ENCODE assay signal across 15 cellular contexts in the genomic region with DNA sequence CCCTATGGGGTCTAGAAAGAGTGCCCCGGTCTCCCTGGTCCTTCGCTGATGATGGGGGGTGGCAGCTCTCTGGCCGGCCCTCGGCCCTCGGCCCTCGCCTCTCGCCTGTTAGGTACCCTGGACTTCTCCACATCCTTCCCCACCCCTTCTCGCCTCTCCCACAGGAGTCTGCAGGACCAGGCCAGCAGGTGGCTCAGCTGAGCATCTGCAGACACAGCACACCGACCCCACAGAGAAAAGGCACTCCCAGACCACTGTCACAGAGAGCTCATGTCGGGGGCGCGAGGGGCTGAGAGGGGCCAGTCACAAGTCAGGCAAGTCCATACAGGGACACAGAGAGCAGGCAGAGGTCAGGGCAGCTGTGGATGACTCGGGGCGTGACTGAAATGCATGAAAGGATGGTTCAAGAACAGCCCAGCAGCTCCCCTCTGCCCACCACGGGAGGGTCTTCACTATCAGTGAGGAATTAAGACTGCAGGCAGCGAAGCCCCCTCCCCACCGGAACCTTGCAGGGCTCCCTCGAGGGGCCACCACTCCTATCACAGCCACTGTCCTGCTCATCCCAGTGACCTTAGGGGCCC.
DNase-seq lines count a peak whose midpoint lies in the region; ATAC-seq and TF ChIP-seq lines count a peak whose summit lies in the region.
"Had no signal": no experiment of that assay in that cellular context is flagged by ENCODE, and none has a peak within 500 bp of the region (broad histone marks: within the 10 kb centered on the region; RNA-seq: fewer than 3 reads in every experiment).

No MANE protein-coding gene starts in this region.

- no peaks in the 10 kb centered on the region for H3K9me2 ChIP-seq in GM23338 (ENCODE audit: insufficient read depth)

- H3K9me3 Mint-ChIP-seq in GM23338 (peaks cover 6% of the 10 kb centered on the region; the same call in 2 of the 3 replicates), CD14-positive monocyte (peaks cover 0 to 13% (median 3%) of the 10 kb centered on the region in 7 donors)

- peak; percentile 78 for DNase-seq in GM23338 (ENCODE audit: low spot score)
- peak; percentile 75 for DNase-seq in iPS-NIHi7 (ENCODE audit: extremely low spot score)
- DNase-seq in NCI-H774 (lab: John Stamatoyannopoulos, UW) = no peak
- no peak for DNase-seq in sciatic nerve (ENCODE audit: low spot score)
- DNase-seq in effector CD4-positive, alpha-beta T cell = no peak
- no peak for DNase-seq in CD14-positive monocyte (ENCODE audit: low spot score)
- DNase-seq: activated CD8-positive, alpha-beta memory T cell treated with anti-CD3 and anti-CD28 coated beads, Interleukin-2, amount 50 U/mL, for 48 hours; amniotic stem cell; stimulated activated CD4-positive, alpha-beta T cell treated with anti-CD3 and anti-CD28 coated beads, Interleukin-2, amount 100 ng/mL, for 48 hours; stomach; T-helper 17 cell had no signal

- peaks cover 3% of the 10 kb centered on the region; the same call in 1 of the 3 replicates for H3K36me3 Mint-ChIP-seq in GM23338 (ENCODE audit: low read depth)
- H3K36me3 Mint-ChIP-seq in CD14-positive monocyte = no peaks in the 10 kb centered on the region

- ATAC-seq in GM23338 (peak; percentile 96), sciatic nerve (no peak)
- ATAC-seq: T-helper 17 cell had no signal

- no peaks in the 10 kb centered on the region for H3K79me2 ChIP-seq in GM23338 (replicated peaks; ENCODE audit: insufficient read depth)

- H3K27me3 ChIP-seq in GM23338 (ENCODE audit: insufficient read depth) = no peaks in the 10 kb centered on the region
- H3K27me3 ChIP-seq: BLaER1 treated with 17β-estradiol and CSF1 and Interleukin-3, amounts not matched to agents 10 nM and 100 nM had no signal

- H3K27me3 Mint-ChIP-seq in GM23338 (ENCODE audit: insufficient read depth, low read depth, poor library complexity) (peaks cover 6% of the 10 kb centered on the region), CD14-positive monocyte (ENCODE audit: low read depth in 3 of 3) (peaks cover 2 to 7% (median 3%) of the 10 kb centered on the region in 3 donors)

- no peak overlapping the region for H3K4me2 ChIP-seq in GM23338

- intact Hi-C loops in sciatic nerve (cut with DNase I) = no loop called here
- intact Hi-C loops in CD14-positive monocyte (cut with micrococcal nuclease) = no loop called here

- H3K4me1 ChIP-seq in GM23338 (ENCODE audit: insufficient read depth) = peaks cover 23% of the 10 kb centered on the region
- H3K4me1 ChIP-seq: stomach had no signal

- no peaks in the 10 kb centered on the region for H4K20me1 ChIP-seq in GM23338 (replicated peaks; ENCODE audit: insufficient read depth)
- H4K20me1 ChIP-seq: BLaER1 treated with 17β-estradiol and CSF1 and Interleukin-3, amounts not matched to agents 10 nM and 100 nM had no signal

- H2AFZ ChIP-seq in GM23338 = no peak overlapping the region

- H3K27ac ChIP-seq in 22Rv1 (no peak overlapping the region), GM23338 (ENCODE audit: low read depth) (no peak overlapping the region), VCaP (peak overlapping the region; percentile 94)
- H3K27ac ChIP-seq: BLaER1 treated with 17β-estradiol and CSF1 and Interleukin-3, amounts not matched to agents 10 nM and 100 nM; epithelial cell of prostate; stomach had no signal

- H3K4me3 Mint-ChIP-seq in GM23338 = no peak overlapping the region
- no peak overlapping the region for H3K4me3 Mint-ChIP-seq in CD14-positive monocyte
- H3K4me3 Mint-ChIP-seq: T-helper 17 cell had no signal

- no peaks in the 10 kb centered on the region for H3K36me3 ChIP-seq in GM23338 (ENCODE audit: insufficient read depth)
- H3K36me3 ChIP-seq: BLaER1 treated with 17β-estradiol and CSF1 and Interleukin-3, amounts not matched to agents 10 nM and 100 nM; stomach had no signal

- peak; percentile 47 for TF ChIP-seq CTCF in 22Rv1 (IDR thresholded peaks at IDR 0.05)
- peak; percentile 55 to 81 for TF ChIP-seq CTCF in GM23338 (conservative IDR thresholded peaks at IDR 0.05; ENCODE audit: low read depth in 2 of 2)
- peak; percentile 78 for TF ChIP-seq CTCF in VCaP (conservative IDR thresholded peaks at IDR 0.05)
- no peak for TF ChIP-seq CTCF in CD14-positive monocyte (IDR thresholded peaks at IDR 0.05)

- H3K4me1 Mint-ChIP-seq in GM23338 (peaks cover 22% of the 10 kb centered on the region), CD14-positive monocyte (no peaks in the 10 kb centered on the region)

- H3K4me3 ChIP-seq in GM23338 = no peak overlapping the region
- H3K4me3 ChIP-seq: BLaER1 treated with 17β-estradiol and CSF1 and Interleukin-3, amounts not matched to agents 10 nM and 100 nM; stomach had no signal

- no peaks in the 10 kb centered on the region for H3F3A ChIP-seq in GM23338 (replicated peaks; ENCODE audit: low read depth)

- H3K27ac Mint-ChIP-seq in GM23338 (no peak overlapping the region; the same call in 1 of the 2 replicates), CD14-positive monocyte (no peak overlapping the region)
- H3K27ac Mint-ChIP-seq: T-helper 17 cell had no signal

TF ChIP-seq in GM23338, 12 proteins besides CTCF, POLR2A, EP300 and RAD21:
- no peak for TF ChIP-seq NANOG (IDR thresholded peaks at IDR 0.05; ENCODE audit: borderline replicate concordance)
- TF ChIP-seq, protein P1, sequence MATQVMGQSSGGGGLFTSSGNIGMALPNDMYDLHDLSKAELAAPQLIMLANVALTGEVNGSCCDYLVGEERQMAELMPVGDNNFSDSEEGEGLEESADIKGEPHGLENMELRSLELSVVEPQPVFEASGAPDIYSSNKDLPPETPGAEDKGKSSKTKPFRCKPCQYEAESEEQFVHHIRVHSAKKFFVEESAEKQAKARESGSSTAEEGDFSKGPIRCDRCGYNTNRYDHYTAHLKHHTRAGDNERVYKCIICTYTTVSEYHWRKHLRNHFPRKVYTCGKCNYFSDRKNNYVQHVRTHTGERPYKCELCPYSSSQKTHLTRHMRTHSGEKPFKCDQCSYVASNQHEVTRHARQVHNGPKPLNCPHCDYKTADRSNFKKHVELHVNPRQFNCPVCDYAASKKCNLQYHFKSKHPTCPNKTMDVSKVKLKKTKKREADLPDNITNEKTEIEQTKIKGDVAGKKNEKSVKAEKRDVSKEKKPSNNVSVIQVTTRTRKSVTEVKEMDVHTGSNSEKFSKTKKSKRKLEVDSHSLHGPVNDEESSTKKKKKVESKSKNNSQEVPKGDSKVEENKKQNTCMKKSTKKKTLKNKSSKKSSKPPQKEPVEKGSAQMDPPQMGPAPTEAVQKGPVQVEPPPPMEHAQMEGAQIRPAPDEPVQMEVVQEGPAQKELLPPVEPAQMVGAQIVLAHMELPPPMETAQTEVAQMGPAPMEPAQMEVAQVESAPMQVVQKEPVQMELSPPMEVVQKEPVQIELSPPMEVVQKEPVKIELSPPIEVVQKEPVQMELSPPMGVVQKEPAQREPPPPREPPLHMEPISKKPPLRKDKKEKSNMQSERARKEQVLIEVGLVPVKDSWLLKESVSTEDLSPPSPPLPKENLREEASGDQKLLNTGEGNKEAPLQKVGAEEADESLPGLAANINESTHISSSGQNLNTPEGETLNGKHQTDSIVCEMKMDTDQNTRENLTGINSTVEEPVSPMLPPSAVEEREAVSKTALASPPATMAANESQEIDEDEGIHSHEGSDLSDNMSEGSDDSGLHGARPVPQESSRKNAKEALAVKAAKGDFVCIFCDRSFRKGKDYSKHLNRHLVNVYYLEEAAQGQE (IDR thresholded peaks at IDR 0.05; ENCODE audit: unreplicated experiment) = peak; percentile 51

Comparison
In these comparisons a context has a peak if more than half of its experiments do, and no peak if none do; other contexts are left out.
1. DNase-seq: peak in GM23338 (single experiment) and iPS-NIHi7 (single experiment); none in NCI-H774 (single experiment), sciatic nerve (single experiment), effector CD4-positive, alpha-beta T cell (single experiment) and CD14-positive monocyte (single experiment).